ENCODE assay signal across 16 cellular contexts in the genomic region with DNA sequence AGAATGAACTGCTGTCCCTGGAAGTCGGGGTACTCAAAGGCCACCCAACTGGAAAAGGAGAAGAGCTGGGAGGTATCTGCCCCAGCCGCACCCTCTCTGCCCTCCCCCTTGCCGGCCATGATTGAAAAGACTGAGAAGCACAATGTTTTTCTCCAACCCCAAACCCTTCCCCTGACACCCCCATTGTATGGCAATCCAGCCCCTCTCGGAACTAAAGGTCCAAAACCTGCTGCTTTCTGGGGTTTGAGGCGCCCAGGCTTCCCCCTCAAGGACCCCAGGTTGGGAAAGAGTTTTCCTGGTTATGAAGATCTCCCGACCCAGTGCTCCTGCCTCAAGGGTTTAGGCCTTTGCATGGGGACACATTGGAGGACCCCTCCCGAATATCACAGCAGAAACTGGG. TPM values are rescaled to one million over a fixed set of nuclear protein-coding genes. Genes with fewer than 3 reads are reported as not detected.
DNase-seq lines count a peak whose midpoint lies in the region; ATAC-seq, FAIRE-seq and TF ChIP-seq lines count a peak whose summit lies in the region.
"Had no signal": no experiment of that assay in that cellular context is flagged by ENCODE, and none has a peak within 500 bp of the region (broad histone marks: within the 10 kb centered on the region; RNA-seq: fewer than 3 reads in every experiment).

No MANE protein-coding gene starts in this region.

- H3K14ac ChIP-seq in H1 (ENCODE audit: insufficient read length) = no peak overlapping the region

- POLR2A ChIA-PET in H1 (lab: Charles Lee; ENCODE audit: partially characterized antibody) = interaction anchor here (1.2 kb wide), 1 partner anchor 8 kb away, joined by 3 read pairs; no protein-coding TSS in a partner anchor

- no peak overlapping the region for H3K56ac ChIP-seq in H1 (replicated peaks; ENCODE audit: insufficient read length, low read depth, low read length)

- no peak overlapping the region for H3K18ac ChIP-seq in H1 (ENCODE audit: extremely low read depth, low read length)

- peaks cover 2% of the 10 kb centered on the region for H3K4me1 Mint-ChIP-seq in activated T-helper 2 cell treated with anti-CD3 and anti-CD28 coated beads, Interferon-gamma antibody, Interleukin-2, Interleukin-4, amounts not matched to agents 10 μg/mL and 5 μg/mL and 100 μg/mL, durations not matched to agents 14 hours and 24 hours and 36 hours (ENCODE audit: low read depth)

- no peak overlapping the region for H3K4me2 ChIP-seq in H1 (ENCODE audit: insufficient read depth in 1 of 2, low read depth in 2 of 2, low read length in 2 of 2)
- H3K4me2 ChIP-seq in osteoblast (ENCODE audit: insufficient read depth, low read length) = no peak overlapping the region

- H3K9me3 ChIP-seq in H1 (ENCODE audit: insufficient read depth in 2 of 2, low read depth in 1 of 2, low read length in 1 of 2) (no peaks in the 10 kb centered on the region), osteoblast (ENCODE audit: low read depth, low read length) (no peaks in the 10 kb centered on the region), heart left ventricle (no peaks in the 10 kb centered on the region)
- H3K9me3 ChIP-seq: BE2C had no signal

- H3K27ac ChIP-seq in H1 (ENCODE audit: low read depth, low read length) (no peak overlapping the region), osteoblast (ENCODE audit: low read depth, low read length) (no peak overlapping the region), heart left ventricle (no peak overlapping the region)
- H3K27ac ChIP-seq: C4-2B, HL-60 had no signal

- H3K4ac ChIP-seq in H1 (replicated peaks; ENCODE audit: insufficient read length, low read depth, low read length) = no peak overlapping the region

- TF ChIP-seq POLR2A in H1 (IDR thresholded peaks at IDR 0.05; ENCODE audit: control extremely low read depth in 1 of 2, low read depth in 2 of 2, low read length in 2 of 2) (no peak), heart left ventricle (IDR thresholded peaks at IDR 0.05) (no peak)

- H3K79me1 ChIP-seq in H1 (ENCODE audit: low read depth, low read length) = no peaks in the 10 kb centered on the region

- no peak for TF ChIP-seq EP300 in H1 (IDR thresholded peaks at IDR 0.05; ENCODE audit: borderline replicate concordance in 1 of 2, low read depth in 2 of 2, low read length in 2 of 2)

- in situ Hi-C loops in GM13977 (cut with MboI; ENCODE audit: low pct_unique_long_range_greater_than_20kb, low sequenced_read_pairs, unreplicated experiment) = no loop called here

- no peaks in the 10 kb centered on the region for H3K9me3 Mint-ChIP-seq in activated T-helper 2 cell treated with anti-CD3 and anti-CD28 coated beads, Interferon-gamma antibody, Interleukin-2, Interleukin-4, amounts not matched to agents 10 μg/mL and 5 μg/mL and 100 μg/mL, durations not matched to agents 14 hours and 24 hours and 36 hours
- H3K9me3 Mint-ChIP-seq: CD4-positive, alpha-beta T cell had no signal

- intact Hi-C loops in activated T-helper 2 cell treated with anti-CD3 and anti-CD28 coated beads, Interferon-gamma antibody, Interleukin-2, Interleukin-4, amounts not matched to agents 10 μg/mL and 5 μg/mL and 100 μg/mL, durations not matched to agents 14 hours and 24 hours and 36 hours (cut with micrococcal nuclease) = no loop called here
- intact Hi-C loops in heart left ventricle (cut with DNase I) = loop anchor here in 3 of 10 donors (10.0 kb wide), 1 partner anchor 163 kb away; no protein-coding TSS in a partner anchor

- H3K36me3 Mint-ChIP-seq in activated T-helper 2 cell treated with anti-CD3 and anti-CD28 coated beads, Interferon-gamma antibody, Interleukin-2, Interleukin-4, amounts not matched to agents 10 μg/mL and 5 μg/mL and 100 μg/mL, durations not matched to agents 14 hours and 24 hours and 36 hours (ENCODE audit: low read depth) = no peaks in the 10 kb centered on the region

- H4K5ac ChIP-seq in H1 (ENCODE audit: insufficient read length, low read depth, low read length) = no peak overlapping the region

- H3K23me2 ChIP-seq in H1 (ENCODE audit: low read depth, low read length) = peaks cover 2% of the 10 kb centered on the region; the same call in 1 of the 2 replicates

- TF ChIP-seq CTCF in GM13977 (IDR thresholded peaks at IDR 0.05; ENCODE audit: extremely low read depth, insufficient read depth, missing control alignments) (no peak), H1 (IDR thresholded peaks at IDR 0.05; ENCODE audit: control extremely low read depth in 1 of 3, insufficient read depth in 1 of 3, low read depth in 1 of 3, low read length in 3 of 3) (no peak), osteoblast (IDR thresholded peaks at IDR 0.05; ENCODE audit: extremely low read depth, low read depth, low read length) (no peak), heart left ventricle (IDR thresholded peaks at IDR 0.05) (no peak)

- H2BK5ac ChIP-seq in H1 (ENCODE audit: low read depth, low read length) = no peak overlapping the region

- H2AFZ ChIP-seq in H1 (ENCODE audit: low read length) (no peak overlapping the region), osteoblast (ENCODE audit: low read length) (no peak overlapping the region)

- peak; percentile 11 for DNase-seq in GM13977 (ENCODE audit: low spot score)
- DNase-seq in H1 (ENCODE audit: low read depth in 1 of 2, low spot score in 2 of 2) = no peak
- peak; percentile 50 for DNase-seq in osteoblast (ENCODE audit: insufficient read length, low spot score, missing footprints)
- DNase-seq in GF-D8 (lab: John Stamatoyannopoulos, UW) = no peak
- DNase-seq in activated T-helper 2 cell treated with anti-CD3 and anti-CD28 coated beads, Interferon-gamma antibody, Interleukin-2, Interleukin-4, amounts not matched to agents 10 μg/mL and 5 μg/mL and 100 μg/mL, durations not matched to agents 14 hours and 24 hours and 36 hours (ENCODE audit: low spot score) = no peak
- no peak for DNase-seq in heart left ventricle
- DNase-seq: CD4-positive, alpha-beta T cell; DMS153; DMS79; GDM1 had no signal

- H4K8ac ChIP-seq in H1 (ENCODE audit: extremely low read depth, insufficient read depth, low read length) = no peak overlapping the region

- H3K36me3 ChIP-seq in H1 (ENCODE audit: control insufficient read depth in 2 of 4, insufficient read depth in 4 of 4, low read length in 3 of 4) (peaks cover 0 to 6% (median 0%) of the 10 kb centered on the region in 4 experiments; a peak in 1 of 8 replicates), osteoblast (ENCODE audit: insufficient read depth, low read length) (no peaks in the 10 kb centered on the region), heart left ventricle (no peaks in the 10 kb centered on the region)
- H3K36me3 ChIP-seq: BE2C had no signal

- no peak overlapping the region for H2BK15ac ChIP-seq in H1 (ENCODE audit: low read length)

- no peak overlapping the region for H3K9ac ChIP-seq in H1 (replicated peaks in 1 of 4; ENCODE audit: extremely low read depth in 1 of 4, low read depth in 3 of 4, low read length in 3 of 4)

- no peak overlapping the region for H4K91ac ChIP-seq in H1 (replicated peaks; ENCODE audit: insufficient read length, low read length)

- H2BK20ac ChIP-seq in H1 (ENCODE audit: low read length) = no peak overlapping the region

- peaks cover 0 to 21% (median 7%) of the 10 kb centered on the region in 4 experiments; a peak in 6 of 7 replicates for H3K4me1 ChIP-seq in H1 (replicated peaks in 1 of 4; ENCODE audit: control insufficient read depth in 3 of 4, insufficient read depth in 4 of 4, low read length in 3 of 4)
- H3K4me1 ChIP-seq in osteoblast (ENCODE audit: insufficient read depth, low read length) = peaks cover 6% of the 10 kb centered on the region
- peaks cover 0 to 28% (median 18%) of the 10 kb centered on the region in 12 donors for H3K4me1 ChIP-seq in heart left ventricle

- 0 out of 2 replicates have a peak overlapping the region, but pooled peaks have one; percentile 80 for H2BK12ac ChIP-seq in H1 (ENCODE audit: low read depth, low read length)

- H3K4me3 Mint-ChIP-seq in activated T-helper 2 cell treated with anti-CD3 and anti-CD28 coated beads, Interferon-gamma antibody, Interleukin-2, Interleukin-4, amounts not matched to agents 10 μg/mL and 5 μg/mL and 100 μg/mL, durations not matched to agents 14 hours and 24 hours and 36 hours (ENCODE audit: low read depth) = no peak overlapping the region
- H3K4me3 Mint-ChIP-seq: CD4-positive, alpha-beta T cell had no signal

- H2AK5ac ChIP-seq in H1 (ENCODE audit: low read depth, low read length) = no peak overlapping the region

- peaks cover 98 to 100% (median 100%) of the 10 kb centered on the region in 4 experiments for H3K27me3 ChIP-seq in H1 (replicated peaks in 1 of 4; ENCODE audit: control insufficient read depth in 3 of 4, extremely low read depth in 1 of 4, insufficient read depth in 3 of 4, low read length in 3 of 4)
- peaks cover 85% of the 10 kb centered on the region for H3K27me3 ChIP-seq in osteoblast (ENCODE audit: insufficient read depth, low read length)
- H3K27me3 ChIP-seq in heart left ventricle = peaks cover 67 to 100% (median 97%) of the 10 kb centered on the region in 9 donors
- H3K27me3 ChIP-seq: BE2C had no signal

- no peak for ATAC-seq in heart left ventricle

- H4K20me1 ChIP-seq in H1 (replicated peaks in 1 of 2; ENCODE audit: control insufficient read depth in 1 of 2, insufficient read depth in 2 of 2, low read length in 2 of 2) (peaks cover 29 to 37% of the 10 kb centered on the region in 2 experiments), osteoblast (ENCODE audit: insufficient read depth, low read length) (peaks cover 7% of the 10 kb centered on the region)

- H3K4me3 ChIP-seq in H1 (ENCODE audit: extremely low read depth in 1 of 4, insufficient read depth in 2 of 4, low read depth in 3 of 4, low read length in 4 of 4) (no peak overlapping the region), osteoblast (ENCODE audit: insufficient read depth, low read length) (no peak overlapping the region), heart left ventricle (no peak overlapping the region)

- TF ChIP-seq RAD21 in H1 (IDR thresholded peaks at IDR 0.05 in 1 of 2, conservative IDR thresholded peaks at IDR 0.05 in 1 of 2; ENCODE audit: low read depth in 2 of 2, low read length in 2 of 2) = no peak

- no peak overlapping the region for H3K23ac ChIP-seq in H1 (ENCODE audit: insufficient read length)

- FAIRE-seq in H1 (lab: Jason Lieb, UNC) = no peak
- FAIRE-seq: A204.1, H54 had no signal

- H3K79me2 ChIP-seq in H1 (ENCODE audit: control insufficient read depth in 1 of 2, insufficient read depth in 2 of 2, low read length in 2 of 2) (no peaks in the 10 kb centered on the region), osteoblast (ENCODE audit: insufficient read depth, low read length) (no peaks in the 10 kb centered on the region)

- H3K27me3 Mint-ChIP-seq in activated T-helper 2 cell treated with anti-CD3 and anti-CD28 coated beads, Interferon-gamma antibody, Interleukin-2, Interleukin-4, amounts not matched to agents 10 μg/mL and 5 μg/mL and 100 μg/mL, durations not matched to agents 14 hours and 24 hours and 36 hours (ENCODE audit: low read depth) = peaks cover 80% of the 10 kb centered on the region

- no peak overlapping the region for H2BK120ac ChIP-seq in H1 (replicated peaks; ENCODE audit: low read depth, low read length)

- no peak overlapping the region for H3K27ac Mint-ChIP-seq in activated T-helper 2 cell treated with anti-CD3 and anti-CD28 coated beads, Interferon-gamma antibody, Interleukin-2, Interleukin-4, amounts not matched to agents 10 μg/mL and 5 μg/mL and 100 μg/mL, durations not matched to agents 14 hours and 24 hours and 36 hours
- H3K27ac Mint-ChIP-seq: CD4-positive, alpha-beta T cell had no signal

- CTCF ChIA-PET in H1 (lab: Charles Lee; ENCODE audit: partially characterized antibody) = interaction anchor here (0.5 to 19.5 kb wide), 6 partner anchors 13 to 124 kb away, joined by 3 to 284 read pairs (median 48); a partner anchor contains a TSS

- 15% methylated on average over 7 of the region's 7 CpGs; no CpG with 5 or more reads in 1 of the 2 experiments for WGBS in H1 (ENCODE audit: extremely low coverage in 1 of 2, insufficient coverage in 1 of 2, insufficient read length in 1 of 2, insufficient replicate concordance in 2 of 2, low coverage in 1 of 2, low lambda C conversion rate in 2 of 2, missing lambda C conversion rate in 1 of 2), 2 experiments
- WGBS in heart left ventricle, 4 donors = 9 to 15% (median 10%) methylated on average over 7 of the region's 7 CpGs

RNA-seq across cellular contexts. Expression of a gene that starts 1.0 kb away (rescaled TPM):
- total RNA-seq in H1 (2021; fragmentation: NEBNext Ultra II Directional; extraction: Animal tissue kit (Norgen Biotek cat#: 25700)) = not detected in 2 replicates
- polyA plus RNA-seq in H1 (2011; rRNA removed) = not detected in 2 replicates
- polyA plus RNA-seq in H1 (2011; cell fraction: cytosol; rRNA removed) = not detected
- polyA plus RNA-seq in H1 (2011; cell fraction: nucleus; rRNA removed) = not detected
- not detected in 4 replicates for polyA plus RNA-seq in H1 (2012, experiment 1 of 2)
- not detected for polyA plus RNA-seq in H1 (2012, experiment 2 of 2)
- not detected for polyA plus RNA-seq in H1 (2013, experiment 1 of 2)
- not detected for polyA plus RNA-seq in H1 (2013, experiment 2 of 2)
- polyA minus RNA-seq in H1 (2011; rRNA and poly(A)+ RNA removed) = not detected in 2 replicates
- polyA minus RNA-seq in H1 (2011; cell fraction: cytosol; rRNA and poly(A)+ RNA removed) = not detected
- polyA minus RNA-seq in H1 (2011; cell fraction: nucleus; rRNA and poly(A)+ RNA removed) = not detected
- not detected in 2 replicates for total RNA-seq in osteoblast
- not detected in 2 replicates for total RNA-seq in activated T-helper 2 cell treated with anti-CD3 and anti-CD28 coated beads, Interferon-gamma antibody, Interleukin-2, Interleukin-4, amounts not matched to agents 10 μg/mL and 5 μg/mL and 100 μg/mL, durations not matched to agents 14 hours and 24 hours and 36 hours
- total RNA-seq in heart left ventricle = not detected
- not detected for polyA plus RNA-seq in heart left ventricle
- total RNA-seq: CD4-positive, alpha-beta T cell; HT1080 had no signal

RNA-seq across cellular contexts. Expression of a gene that starts 7.2 kb away (rescaled TPM):
- not detected in 2 replicates for total RNA-seq in H1 (2021; fragmentation: NEBNext Ultra II Directional; extraction: Animal tissue kit (Norgen Biotek cat#: 25700))
- polyA plus RNA-seq in H1 (2011; rRNA removed) (not detected in 2 replicates), heart left ventricle (not detected)
- polyA plus RNA-seq in H1 (2011; cell fraction: cytosol; rRNA removed) = not detected
- polyA plus RNA-seq in H1 (2011; cell fraction: nucleus; rRNA removed) = not detected
- polyA plus RNA-seq in H1 (2012, experiment 1 of 2) = not detected in 4 replicates
- not detected for polyA plus RNA-seq in H1 (2012, experiment 2 of 2)
- not detected for polyA plus RNA-seq in H1 (2013, experiment 1 of 2)
- polyA plus RNA-seq in H1 (2013, experiment 2 of 2) = not detected
- polyA minus RNA-seq in H1 (2011; rRNA and poly(A)+ RNA removed) = not detected in 2 replicates
- not detected for polyA minus RNA-seq in H1 (2011; cell fraction: cytosol; rRNA and poly(A)+ RNA removed)
- not detected for polyA minus RNA-seq in H1 (2011; cell fraction: nucleus; rRNA and poly(A)+ RNA removed)
- total RNA-seq in osteoblast (not detected in 2 replicates), heart left ventricle (not detected)
- not detected in 2 replicates for total RNA-seq in activated T-helper 2 cell treated with anti-CD3 and anti-CD28 coated beads, Interferon-gamma antibody, Interleukin-2, Interleukin-4, amounts not matched to agents 10 μg/mL and 5 μg/mL and 100 μg/mL, durations not matched to agents 14 hours and 24 hours and 36 hours
- total RNA-seq: CD4-positive, alpha-beta T cell; HT1080 had no signal

RNA-seq across cellular contexts. Expression of a gene that starts 32.7 kb away (rescaled TPM):
- total RNA-seq in H1 (2021; fragmentation: NEBNext Ultra II Directional; extraction: Animal tissue kit (Norgen Biotek cat#: 25700)) = not detected in 2 replicates
- 0.14 TPM in 2 replicates for polyA plus RNA-seq in H1 (2011; rRNA removed)
- 0.09 TPM for polyA plus RNA-seq in H1 (2011; cell fraction: cytosol; rRNA removed)
- polyA plus RNA-seq in H1 (2011; cell fraction: nucleus; rRNA removed) = not detected
- 0.08 to 0.33 TPM (median 0.14 TPM) in 3 of 4 replicates, not detected in the other for polyA plus RNA-seq in H1 (2012, experiment 1 of 2)
- polyA plus RNA-seq in H1 (2012, experiment 2 of 2) = not detected
- polyA plus RNA-seq in H1 (2013, experiment 1 of 2) = 0.10 TPM
- 0.13 TPM for polyA plus RNA-seq in H1 (2013, experiment 2 of 2)
- polyA minus RNA-seq in H1 (2011; rRNA and poly(A)+ RNA removed) = 0.06 TPM in 1 of 2 replicates, not detected in the other
- polyA minus RNA-seq in H1 (2011; cell fraction: cytosol; rRNA and poly(A)+ RNA removed) = not detected
- not detected for polyA minus RNA-seq in H1 (2011; cell fraction: nucleus; rRNA and poly(A)+ RNA removed)
- not detected in 2 replicates for total RNA-seq in osteoblast
- total RNA-seq in activated T-helper 2 cell treated with anti-CD3 and anti-CD28 coated beads, Interferon-gamma antibody, Interleukin-2, Interleukin-4, amounts not matched to agents 10 μg/mL and 5 μg/mL and 100 μg/mL, durations not matched to agents 14 hours and 24 hours and 36 hours = not detected in 2 replicates
- total RNA-seq in heart left ventricle = not detected
- polyA plus RNA-seq in heart left ventricle = not detected
- total RNA-seq: CD4-positive, alpha-beta T cell had no signal

RNA-seq across cellular contexts. Expression of a gene that starts 49.1 kb away (rescaled TPM):
- 0.13 and 0.19 TPM in 2 replicates for total RNA-seq in H1 (2021; fragmentation: NEBNext Ultra II Directional; extraction: Animal tissue kit (Norgen Biotek cat#: 25700))
- polyA plus RNA-seq in H1 (2011; rRNA removed) (0.38 and 0.45 TPM in 2 replicates), heart left ventricle (not detected)
- 1.0 TPM for polyA plus RNA-seq in H1 (2011; cell fraction: cytosol; rRNA removed)
- polyA plus RNA-seq in H1 (2011; cell fraction: nucleus; rRNA removed) = 0.88 TPM
- polyA plus RNA-seq in H1 (2012, experiment 1 of 2) = 0.32 to 0.68 TPM (median 0.52 TPM) in 4 replicates
- polyA plus RNA-seq in H1 (2012, experiment 2 of 2) = 0.33 TPM
- 0.18 TPM for polyA plus RNA-seq in H1 (2013, experiment 1 of 2)
- polyA plus RNA-seq in H1 (2013, experiment 2 of 2) = 0.18 TPM
- polyA minus RNA-seq in H1 (2011; rRNA and poly(A)+ RNA removed) = 0.35 and 0.76 TPM in 2 replicates
- polyA minus RNA-seq in H1 (2011; cell fraction: cytosol; rRNA and poly(A)+ RNA removed) = not detected
- polyA minus RNA-seq in H1 (2011; cell fraction: nucleus; rRNA and poly(A)+ RNA removed) = 0.20 TPM
- total RNA-seq in osteoblast (not detected in 2 replicates), heart left ventricle (under 1 TPM in 1 of 9 donors, not detected in 8; 0.04 TPM)
- total RNA-seq in activated T-helper 2 cell treated with anti-CD3 and anti-CD28 coated beads, Interferon-gamma antibody, Interleukin-2, Interleukin-4, amounts not matched to agents 10 μg/mL and 5 μg/mL and 100 μg/mL, durations not matched to agents 14 hours and 24 hours and 36 hours = not detected in 2 replicates
- total RNA-seq: CD4-positive, alpha-beta T cell; HT1080 had no signal

Comparison
In these comparisons a context has a peak if more than half of its experiments do, and no peak if none do; other contexts are left out.
1. DNase-seq: peak in GM13977 (single experiment) and osteoblast (single experiment); none in H1 (0 of 2), GF-D8 (single experiment), activated T-helper 2 cell treated with anti-CD3 and anti-CD28 coated beads, Interferon-gamma antibody, Interleukin-2, Interleukin-4, amounts not matched to agents 10 μg/mL and 5 μg/mL and 100 μg/mL, durations not matched to agents 14 hours and 24 hours and 36 hours (single experiment) and heart left ventricle (0 of 5).